ENCODE assay signal across 21 cellular contexts in the genomic region with DNA sequence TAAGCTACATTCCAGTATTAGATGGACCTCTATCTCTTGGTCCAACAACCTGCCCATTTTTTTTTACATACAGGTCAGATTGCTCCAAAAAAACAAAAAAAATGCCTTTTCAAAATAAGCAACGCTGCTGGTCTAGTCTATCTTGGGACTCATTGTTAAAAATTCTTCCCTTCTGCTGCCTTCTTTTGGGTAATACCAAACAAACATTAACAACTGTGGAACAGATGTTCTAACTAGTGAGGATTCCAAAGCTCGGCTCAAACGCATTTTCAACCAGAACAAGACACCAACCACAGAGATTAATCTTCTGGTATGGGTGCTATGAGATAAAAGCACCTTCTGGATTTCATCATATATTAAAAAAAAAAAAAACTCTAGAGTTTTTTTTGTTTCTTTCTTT. TPM values are rescaled to one million over a fixed set of nuclear protein-coding genes. Genes with fewer than 3 reads are reported as not detected.
DNase-seq lines count a peak whose midpoint lies in the region; ATAC-seq and TF ChIP-seq lines count a peak whose summit lies in the region.
"Had no signal": no experiment of that assay in that cellular context is flagged by ENCODE, and none has a peak within 500 bp of the region (broad histone marks: within the 10 kb centered on the region; RNA-seq: fewer than 3 reads in every experiment).

No MANE protein-coding gene starts in this region.

- no peaks in the 10 kb centered on the region for H3K9me3 ChIP-seq in WERI-Rb-1 (ENCODE audit: severe bottlenecking)
- H3K9me3 ChIP-seq: adrenal gland; BLaER1 treated with 17β-estradiol and CSF1 and Interleukin-3, amounts not matched to agents 10 nM and 100 nM had no signal

- DNase-seq in NCI-H2171 treated with DMSO at 0.1 percent for 48 hours (lab: John Stamatoyannopoulos, UW) (peak; percentile 38), NCI-H2171 (lab: John Stamatoyannopoulos, UW) (no peak), fibroblast of peridontal ligament (ENCODE audit: extremely low read depth) (peak; percentile 60), WERI-Rb-1 (no peak), omental fat pad (ENCODE audit: low spot score) (no peak), cerebellar cortex (ENCODE audit: low spot score) (no peak), DMS153 (lab: John Stamatoyannopoulos, UW) (no peak)
- DNase-seq: activated CD4-positive, alpha-beta T cell treated with anti-CD3 and anti-CD28 coated beads for 48 hours; activated gamma-delta T cell; adrenal gland; central memory CD4-positive, alpha-beta T cell; effector memory CD4-positive, alpha-beta T cell; foreskin keratinocyte; naive thymus-derived CD8-positive, alpha-beta T cell; stimulated activated CD4-positive, alpha-beta T cell treated with anti-CD3 and anti-CD28 coated beads, Interleukin-2, amount 100 ng/mL, for 24 hours; stimulated activated naive CD8-positive, alpha-beta T cell treated with anti-CD3 and anti-CD28 coated beads, Interleukin-15, amount 100 ng/mL, for 72 hours; SW 1271 had no signal

- TF ChIP-seq CTCF in WERI-Rb-1 (IDR thresholded peaks at IDR 0.05; ENCODE audit: low read depth, low read length) (no peak), omental fat pad (IDR thresholded peaks at IDR 0.05) (no peak)

- no peak for ATAC-seq in SK-N-SH treated with all-trans-retinoic acid at 6 μM for 48 hours
- no peak for ATAC-seq in omental fat pad (ENCODE audit: low FRiP score)
- ATAC-seq: foreskin keratinocyte; naive thymus-derived CD8-positive, alpha-beta T cell; stimulated activated naive CD8-positive, alpha-beta T cell treated with anti-CD3 and anti-CD28 coated beads, Interleukin-15, amount 100 ng/mL, for 72 hours had no signal

- no peaks in the 10 kb centered on the region for H3K27me3 ChIP-seq in WERI-Rb-1 (ENCODE audit: insufficient read depth, low read depth, severe bottlenecking)
- H3K27me3 ChIP-seq: adrenal gland; BLaER1 treated with 17β-estradiol and CSF1 and Interleukin-3, amounts not matched to agents 10 nM and 100 nM; foreskin keratinocyte had no signal

- H3K27ac ChIP-seq in WERI-Rb-1 = no peak overlapping the region
- H3K27ac ChIP-seq: 22Rv1; adrenal gland; BLaER1 treated with 17β-estradiol and CSF1 and Interleukin-3, amounts not matched to agents 10 nM and 100 nM; foreskin keratinocyte; RWPE1 had no signal

- no peaks in the 10 kb centered on the region for H3K36me3 ChIP-seq in WERI-Rb-1
- H3K36me3 ChIP-seq: adrenal gland had no signal

- H3K4me3 ChIP-seq in WERI-Rb-1 (ENCODE audit: low read depth, low read length) = no peak overlapping the region
- H3K4me3 ChIP-seq: adrenal gland; BLaER1 treated with 17β-estradiol and CSF1 and Interleukin-3, amounts not matched to agents 10 nM and 100 nM had no signal

TF ChIP-seq in SK-N-SH treated with all-trans-retinoic acid at 6 μM for 48 hours, 23 proteins besides CTCF, POLR2A, EP300 and RAD21:
- TF ChIP-seq, protein P1, sequence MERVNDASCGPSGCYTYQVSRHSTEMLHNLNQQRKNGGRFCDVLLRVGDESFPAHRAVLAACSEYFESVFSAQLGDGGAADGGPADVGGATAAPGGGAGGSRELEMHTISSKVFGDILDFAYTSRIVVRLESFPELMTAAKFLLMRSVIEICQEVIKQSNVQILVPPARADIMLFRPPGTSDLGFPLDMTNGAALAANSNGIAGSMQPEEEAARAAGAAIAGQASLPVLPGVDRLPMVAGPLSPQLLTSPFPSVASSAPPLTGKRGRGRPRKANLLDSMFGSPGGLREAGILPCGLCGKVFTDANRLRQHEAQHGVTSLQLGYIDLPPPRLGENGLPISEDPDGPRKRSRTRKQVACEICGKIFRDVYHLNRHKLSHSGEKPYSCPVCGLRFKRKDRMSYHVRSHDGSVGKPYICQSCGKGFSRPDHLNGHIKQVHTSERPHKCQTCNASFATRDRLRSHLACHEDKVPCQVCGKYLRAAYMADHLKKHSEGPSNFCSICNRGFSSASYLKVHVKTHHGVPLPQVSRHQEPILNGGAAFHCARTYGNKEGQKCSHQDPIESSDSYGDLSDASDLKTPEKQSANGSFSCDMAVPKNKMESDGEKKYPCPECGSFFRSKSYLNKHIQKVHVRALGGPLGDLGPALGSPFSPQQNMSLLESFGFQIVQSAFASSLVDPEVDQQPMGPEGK (CRISPR knock-in tag; IDR thresholded peaks at IDR 0.05; ENCODE audit: borderline replicate concordance) = no peak
- TF ChIP-seq TCF4 (CRISPR knock-in tag; IDR thresholded peaks at IDR 0.05; ENCODE audit: borderline replicate concordance) (peak; percentile 57; the same call in 1 of the 2 replicates), ZFP30 (CRISPR knock-in tag; IDR thresholded peaks at IDR 0.05) (no peak), CSDC2 (CRISPR knock-in tag; IDR thresholded peaks at IDR 0.05) (no peak), RARB (CRISPR knock-in tag; IDR thresholded peaks at IDR 0.05) (no peak), PPARA (CRISPR knock-in tag; IDR thresholded peaks at IDR 0.05; ENCODE audit: borderline replicate concordance) (no peak), ZC3H10 (CRISPR knock-in tag; IDR thresholded peaks at IDR 0.05) (no peak)
- TF ChIP-seq, protein P2, sequence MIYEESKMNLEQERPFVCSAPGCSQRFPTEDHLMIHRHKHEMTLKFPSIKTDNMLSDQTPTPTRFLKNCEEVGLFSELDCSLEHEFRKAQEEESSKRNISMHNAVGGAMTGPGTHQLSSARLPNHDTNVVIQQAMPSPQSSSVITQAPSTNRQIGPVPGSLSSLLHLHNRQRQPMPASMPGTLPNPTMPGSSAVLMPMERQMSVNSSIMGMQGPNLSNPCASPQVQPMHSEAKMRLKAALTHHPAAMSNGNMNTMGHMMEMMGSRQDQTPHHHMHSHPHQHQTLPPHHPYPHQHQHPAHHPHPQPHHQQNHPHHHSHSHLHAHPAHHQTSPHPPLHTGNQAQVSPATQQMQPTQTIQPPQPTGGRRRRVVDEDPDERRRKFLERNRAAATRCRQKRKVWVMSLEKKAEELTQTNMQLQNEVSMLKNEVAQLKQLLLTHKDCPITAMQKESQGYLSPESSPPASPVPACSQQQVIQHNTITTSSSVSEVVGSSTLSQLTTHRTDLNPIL (CRISPR knock-in tag; IDR thresholded peaks at IDR 0.05; ENCODE audit: low read depth) = no peak

RNA-seq across cellular contexts. Expression of a gene that starts 24.7 kb away (rescaled TPM):
- total RNA-seq in omental fat pad = 10 to 100 TPM; 14.4 to 61.2 (median 36.6) TPM

Comparison
In these comparisons a context has a peak if more than half of its experiments do, and no peak if none do; other contexts are left out.
1. DNase-seq: peak in NCI-H2171 treated with DMSO at 0.1 percent for 48 hours (single experiment) and fibroblast of peridontal ligament (single experiment); none in NCI-H2171 (single experiment), WERI-Rb-1 (single experiment), omental fat pad (single experiment), cerebellar cortex (single experiment) and DMS153 (single experiment).